In genomic region chr20:54347216-54347833, GRCh38 we compare ENCODE assay signal across 17 cellular contexts.
A peak's percentile ranks its signal among the peaks of the same experiment; 100 is the strongest.
DNase-seq lines count a peak whose midpoint lies in the region; ATAC-seq and FAIRE-seq lines count a peak whose summit lies in the region.
"Had no signal": no experiment of that assay in that cellular context is flagged by ENCODE, and none has a peak within 500 bp of the region (broad histone marks: within the 10 kb centered on the region; RNA-seq: fewer than 3 reads in every experiment).

No MANE protein-coding gene starts in this region.

- no peak for ATAC-seq in HG03354 (IDR thresholded peaks at IDR 0.05; ENCODE audit: poor library complexity, severe bottlenecking, unreplicated experiment)
- ATAC-seq: GM12878, Right ventricle myocardium inferior had no signal

- no peak for FAIRE-seq in RCC 7860 (lab: Jason Lieb, UNC)
- FAIRE-seq: GM12878 had no signal

- DNase-seq in GM03348 (ENCODE audit: low spot score) (peak; percentile 15), RCC 7860 (ENCODE audit: low spot score) (peak; percentile 35), left kidney (ENCODE audit: low read depth, low spot score) (peak; percentile 30), foreskin melanocyte (no peak), NCI-H748 treated with DMSO at 0.1 percent for 48 hours (lab: John Stamatoyannopoulos, UW) (no peak), cortex of kidney (lab: John Stamatoyannopoulos, UW) (no peak)
- DNase-seq: GF-D8, KBM-7, MV-4-11, NCI-H1417, NCI-H1930, NCI-H2171, NCI-H526 treated with DMSO at 0.1 percent for 48 hours, Peyer's patch had no signal

Comparison
In these comparisons a context has a peak if more than half of its experiments do, and no peak if none do; other contexts are left out.
1. DNase-seq: peak in GM03348 (single experiment), RCC 7860 (single experiment) and left kidney (single experiment); none in foreskin melanocyte (single experiment), NCI-H748 treated with DMSO at 0.1 percent for 48 hours (single experiment) and cortex of kidney (single experiment).